1 cellular context compared by ENCODE assay signal in the genomic region with DNA sequence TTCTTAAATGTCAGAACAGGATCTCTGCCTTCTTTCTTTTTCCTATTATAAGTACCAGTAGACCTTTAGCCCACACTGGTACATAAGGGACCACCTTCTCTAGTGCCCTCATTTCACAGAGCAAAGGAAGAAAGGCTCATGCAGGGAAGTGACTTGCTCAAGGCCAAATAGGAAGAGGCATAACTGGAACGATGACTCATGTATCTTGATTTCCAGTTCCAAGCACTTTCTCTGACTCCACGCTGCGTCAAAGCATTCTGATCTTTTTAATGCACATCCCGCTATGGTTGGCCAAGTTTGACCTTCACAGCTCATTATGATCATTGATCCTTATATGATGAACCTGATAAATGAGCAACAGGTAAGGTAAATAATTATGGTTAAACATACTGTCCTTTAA.
TF ChIP-seq lines count a peak whose summit lies in the region.

No MANE protein-coding gene starts in this region.

TF ChIP-seq in GM23338, 12 proteins besides CTCF, POLR2A, EP300 and RAD21 (continued from another document):
- TF ChIP-seq, protein P1, sequence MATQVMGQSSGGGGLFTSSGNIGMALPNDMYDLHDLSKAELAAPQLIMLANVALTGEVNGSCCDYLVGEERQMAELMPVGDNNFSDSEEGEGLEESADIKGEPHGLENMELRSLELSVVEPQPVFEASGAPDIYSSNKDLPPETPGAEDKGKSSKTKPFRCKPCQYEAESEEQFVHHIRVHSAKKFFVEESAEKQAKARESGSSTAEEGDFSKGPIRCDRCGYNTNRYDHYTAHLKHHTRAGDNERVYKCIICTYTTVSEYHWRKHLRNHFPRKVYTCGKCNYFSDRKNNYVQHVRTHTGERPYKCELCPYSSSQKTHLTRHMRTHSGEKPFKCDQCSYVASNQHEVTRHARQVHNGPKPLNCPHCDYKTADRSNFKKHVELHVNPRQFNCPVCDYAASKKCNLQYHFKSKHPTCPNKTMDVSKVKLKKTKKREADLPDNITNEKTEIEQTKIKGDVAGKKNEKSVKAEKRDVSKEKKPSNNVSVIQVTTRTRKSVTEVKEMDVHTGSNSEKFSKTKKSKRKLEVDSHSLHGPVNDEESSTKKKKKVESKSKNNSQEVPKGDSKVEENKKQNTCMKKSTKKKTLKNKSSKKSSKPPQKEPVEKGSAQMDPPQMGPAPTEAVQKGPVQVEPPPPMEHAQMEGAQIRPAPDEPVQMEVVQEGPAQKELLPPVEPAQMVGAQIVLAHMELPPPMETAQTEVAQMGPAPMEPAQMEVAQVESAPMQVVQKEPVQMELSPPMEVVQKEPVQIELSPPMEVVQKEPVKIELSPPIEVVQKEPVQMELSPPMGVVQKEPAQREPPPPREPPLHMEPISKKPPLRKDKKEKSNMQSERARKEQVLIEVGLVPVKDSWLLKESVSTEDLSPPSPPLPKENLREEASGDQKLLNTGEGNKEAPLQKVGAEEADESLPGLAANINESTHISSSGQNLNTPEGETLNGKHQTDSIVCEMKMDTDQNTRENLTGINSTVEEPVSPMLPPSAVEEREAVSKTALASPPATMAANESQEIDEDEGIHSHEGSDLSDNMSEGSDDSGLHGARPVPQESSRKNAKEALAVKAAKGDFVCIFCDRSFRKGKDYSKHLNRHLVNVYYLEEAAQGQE (IDR thresholded peaks at IDR 0.05; ENCODE audit: unreplicated experiment) = no peak
- no peak for TF ChIP-seq CREB1 (CRISPR knock-in tag; IDR thresholded peaks at IDR 0.05; ENCODE audit: low read depth)
